In the genomic region with DNA sequence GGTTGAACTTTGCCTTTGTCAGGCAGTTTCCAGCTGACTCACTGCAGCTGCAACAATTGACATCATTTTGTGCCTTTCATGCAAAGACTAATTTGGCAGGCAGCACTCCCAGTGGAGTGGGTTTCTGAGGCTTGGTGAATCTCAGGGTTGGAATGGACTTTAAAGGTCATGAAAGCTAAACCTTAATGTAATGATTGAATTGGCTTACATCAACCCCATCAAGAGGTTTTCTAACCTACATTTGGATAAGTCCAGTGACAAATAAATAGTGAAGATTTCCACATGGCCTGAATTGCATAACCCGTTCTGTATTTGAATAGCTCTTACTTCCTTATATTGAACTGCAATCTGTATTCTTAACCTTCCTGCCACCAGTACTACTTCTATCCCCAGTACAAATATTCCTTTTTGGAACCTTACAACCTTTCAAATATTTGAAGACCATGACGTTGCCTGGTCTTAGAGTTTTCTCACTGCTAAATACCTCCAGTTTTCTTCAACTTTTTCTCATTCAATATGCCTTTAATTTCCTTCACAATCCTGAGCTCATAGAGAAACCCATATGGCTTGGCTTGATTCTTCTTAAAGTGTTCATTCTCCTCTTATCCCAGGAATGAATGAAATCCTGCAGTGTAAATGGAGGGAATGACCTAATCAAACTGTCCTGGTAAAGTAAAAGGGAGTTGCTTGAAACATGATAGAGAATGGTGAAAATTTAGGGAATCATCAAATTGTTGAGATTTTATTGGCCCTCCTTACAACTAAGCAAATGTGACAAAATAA, we compare ENCODE assay signal across 10 cellular contexts.
DNase-seq lines count a peak whose midpoint lies in the region; ATAC-seq and TF ChIP-seq lines count a peak whose summit lies in the region.
"Had no signal": no experiment of that assay in that cellular context is flagged by ENCODE, and none has a peak within 500 bp of the region (broad histone marks: within the 10 kb centered on the region; RNA-seq: fewer than 3 reads in every experiment).

No MANE protein-coding gene starts in this region.

- no peak overlapping the region for H3K4me3 ChIP-seq in skeletal muscle cell (ENCODE audit: low read depth, low read length)
- H3K4me3 ChIP-seq: tibial artery had no signal

- no peak for TF ChIP-seq POLR2A in GM18505 (IDR thresholded peaks at IDR 0.05; ENCODE audit: borderline replicate concordance, extremely low read depth, insufficient read depth, insufficient read length)

- ATAC-seq in left cardiac atrium: peak; percentile 75 to 86
- no peak for ATAC-seq in GM18505 (IDR thresholded peaks at IDR 0.05; ENCODE audit: unreplicated experiment)
- ATAC-seq: activated T-cell treated with anti-CD3 and anti-CD28 coated beads, Interleukin-2, amount 50 U/mL, for 72 hours had no signal

- DNase-seq in GOT3 (lab: John Stamatoyannopoulos, UW): peak; percentile 10
- DNase-seq in SK-N-DZ (ENCODE audit: low spot score): peak; percentile 7
- DNase-seq in left cardiac atrium: peak; percentile 47
- DNase-seq in skeletal muscle cell (ENCODE audit: low read depth): peak; percentile 97
- DNase-seq in activated T-cell treated with anti-CD3 and anti-CD28 coated beads, Interleukin-2, amount 50 U/mL, for 48 hours: no peak
- DNase-seq in midbrain (lab: John Stamatoyannopoulos, UW): no peak
- no peak for DNase-seq in NCI-H128 (lab: John Stamatoyannopoulos, UW; ENCODE audit: unreplicated experiment)
- DNase-seq: activated T-cell treated with anti-CD3 and anti-CD28 coated beads, Interleukin-2, amount 50 U/mL, for 72 hours had no signal

- intact Hi-C loops in left cardiac atrium (cut with DNase I): no loop called here

Comparison
In these comparisons a context has a peak if more than half of its experiments do, and no peak if none do; other contexts are left out.
1. DNase-seq: peak in GOT3 (single experiment), SK-N-DZ (single experiment), left cardiac atrium (single experiment) and skeletal muscle cell (single experiment); none in activated T-cell treated with anti-CD3 and anti-CD28 coated beads, Interleukin-2, amount 50 U/mL, for 48 hours (0 of 2), midbrain (single experiment) and NCI-H128 (single experiment).